In genomic region chr15:93029613-93030429, GRCh38 we compare ENCODE assay signal across 8 cellular contexts. TPM values are rescaled to one million over a fixed set of nuclear protein-coding genes. Genes with fewer than 3 reads are reported as not detected.
DNase-seq lines count a peak whose midpoint lies in the region; ATAC-seq and TF ChIP-seq lines count a peak whose summit lies in the region.

No MANE protein-coding gene starts in this region.

- peaks cover 31 to 40% of the 10 kb centered on the region in 2 donors for H3K4me1 Mint-ChIP-seq in immature natural killer cell
- peaks cover 33% of the 10 kb centered on the region for H3K4me1 Mint-ChIP-seq in stimulated activated memory B cell treated with anti-CD40 and anti-IgM and Interleukin-4, amounts not matched to agents 10 μg/mL and 1 μg/mL and 100 μg/mL, for 72 hours

- H3K4me3 ChIP-seq in HEK293 (ENCODE audit: low read depth, low read length): no peak overlapping the region

- no peak for ATAC-seq in stimulated activated memory B cell treated with anti-CD40 and anti-IgM and Interleukin-4, amounts not matched to agents 10 μg/mL and 1 μg/mL and 100 μg/mL, for 72 hours
- ATAC-seq in GM21423 (IDR thresholded peaks at IDR 0.05; ENCODE audit: unreplicated experiment): no peak
- ATAC-seq in GM18858 (IDR thresholded peaks at IDR 0.05; ENCODE audit: unreplicated experiment): no peak

- DNase-seq in immature natural killer cell (no peak), SK-N-DZ (ENCODE audit: low spot score) (no peak)
- DNase-seq in activated CD4-positive, alpha-beta T cell treated with anti-CD3 and anti-CD28 coated beads for 4 hours: no peak

- no peak overlapping the region for H3K27ac ChIP-seq in HEK293 (ENCODE audit: extremely low read depth, low read depth, low read length)
- H3K27ac ChIP-seq in adipose tissue (ENCODE audit: low read depth, low read length): peak overlapping the region; percentile 41

- no peaks in the 10 kb centered on the region for H3K4me1 ChIP-seq in HEK293 (ENCODE audit: control insufficient read depth, insufficient read depth, low read length)

- no peaks in the 10 kb centered on the region for H3K9me3 ChIP-seq in HEK293 (ENCODE audit: control insufficient read depth, insufficient read depth, low read depth, low read length)

- CTCF ChIA-PET in HEK293 (lab: Yijun Ruan, JAX): interaction anchor here (0.5 to 8.4 kb wide), 55 partner anchors 9 to 1304 kb away, joined by 3 to 147 read pairs (median 3); no protein-coding TSS in a partner anchor

- no peak overlapping the region for H3K4me3 Mint-ChIP-seq in immature natural killer cell
- H3K4me3 Mint-ChIP-seq in stimulated activated memory B cell treated with anti-CD40 and anti-IgM and Interleukin-4, amounts not matched to agents 10 μg/mL and 1 μg/mL and 100 μg/mL, for 72 hours: no peak overlapping the region

- no peaks in the 10 kb centered on the region for H3K9me3 Mint-ChIP-seq in immature natural killer cell
- no peaks in the 10 kb centered on the region for H3K9me3 Mint-ChIP-seq in stimulated activated memory B cell treated with anti-CD40 and anti-IgM and Interleukin-4, amounts not matched to agents 10 μg/mL and 1 μg/mL and 100 μg/mL, for 72 hours

- WGBS in adipose tissue, 3 donors: 61 to 69% (median 67%) methylated on average over 20 of the region's 20 CpGs

- H3K36me3 Mint-ChIP-seq in immature natural killer cell: peaks cover under 1 to 17% (median 3%) of the 10 kb centered on the region in 3 donors
- peaks cover 16% of the 10 kb centered on the region for H3K36me3 Mint-ChIP-seq in stimulated activated memory B cell treated with anti-CD40 and anti-IgM and Interleukin-4, amounts not matched to agents 10 μg/mL and 1 μg/mL and 100 μg/mL, for 72 hours

- TF ChIP-seq CTCF in HEK293 (tag by site-specific recombination; IDR thresholded peaks at IDR 0.05): no peak

- POLR2A ChIA-PET in HEK293 (lab: Yijun Ruan, JAX): interaction anchor here (0.6 to 1.5 kb wide), 3 partner anchors 58 to 1090 kb away, joined by 3 to 4 read pairs (median 3); no protein-coding TSS in a partner anchor

- peak overlapping the region in 4 of 6 donors; percentile 24 to 73 (median 56) for H3K27ac Mint-ChIP-seq in immature natural killer cell
- H3K27ac Mint-ChIP-seq in stimulated activated memory B cell treated with anti-CD40 and anti-IgM and Interleukin-4, amounts not matched to agents 10 μg/mL and 1 μg/mL and 100 μg/mL, for 72 hours: peak overlapping the region; percentile 32

- peaks cover 11 to 28% of the 10 kb centered on the region in 2 experiments for H3K36me3 ChIP-seq in HEK293 (ENCODE audit: control insufficient read depth in 2 of 2, insufficient read depth in 1 of 2, low read length in 2 of 2)

- peaks cover 2 to 11% (median 8%) of the 10 kb centered on the region in 3 donors for H3K27me3 Mint-ChIP-seq in immature natural killer cell (ENCODE audit: low read depth in 3 of 3)
- no peaks in the 10 kb centered on the region for H3K27me3 Mint-ChIP-seq in stimulated activated memory B cell treated with anti-CD40 and anti-IgM and Interleukin-4, amounts not matched to agents 10 μg/mL and 1 μg/mL and 100 μg/mL, for 72 hours

TF ChIP-seq in HEK293, 187 proteins besides CTCF, POLR2A, EP300 and RAD21:
- TF ChIP-seq ZNF112 (tag by site-specific recombination; IDR thresholded peaks at IDR 0.05) (no peak), ZIC2 (tag by site-specific recombination; IDR thresholded peaks at IDR 0.05) (peak; percentile 75)

RNA-seq across cellular contexts. Expression of gene RGMA, which starts 59.2 kb away (rescaled TPM):
- polyA plus RNA-seq in adipose tissue (10 to 100 TPM in 2 of 3 donors, 1 to 10 TPM in 1; 8.9 to 21.0 (median 16.3) TPM), immature natural killer cell (not detected)
- 0.14 TPM in 1 of 2 replicates, not detected in the other for polyA plus RNA-seq in SK-N-DZ (2014; cell fraction: cytosol; rRNA removed)
- polyA plus RNA-seq in SK-N-DZ (2014; cell fraction: nucleus; rRNA removed): 0.79 TPM in 1 of 2 replicates, not detected in the other

Comparison
In these comparisons a context has a peak if more than half of its experiments do, and no peak if none do; other contexts are left out.
1. RNA of gene RGMA, which starts 59.2 kb away (polyA plus RNA-seq): 8.9 to 21.0 TPM in adipose tissue; not detected in immature natural killer cell; every median in the first group is over 4 times any median in the second.